ENCODE assay signal across 9 cellular contexts in the genomic region with DNA sequence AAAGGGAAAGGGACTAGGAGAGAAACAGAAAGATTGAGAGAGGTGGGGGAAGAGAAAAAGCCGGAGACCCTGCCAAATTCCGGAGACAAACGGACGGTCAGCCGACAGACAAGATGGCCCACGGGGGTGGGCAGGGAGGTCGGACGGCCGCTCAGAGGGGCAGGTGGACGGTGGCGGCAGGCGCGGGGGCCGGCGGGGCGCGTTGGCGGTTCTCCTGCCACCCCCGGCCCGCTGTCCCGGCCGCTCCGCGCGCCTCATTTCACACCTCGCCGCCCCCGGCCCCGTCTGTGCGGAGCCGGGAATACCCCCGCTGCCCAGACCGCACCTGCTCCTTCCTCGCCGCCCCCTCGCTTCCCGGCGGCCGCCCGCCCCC. TPM values are rescaled to one million over a fixed set of nuclear protein-coding genes. Genes with fewer than 3 reads are reported as not detected.
DNase-seq lines count a peak whose midpoint lies in the region; ATAC-seq and TF ChIP-seq lines count a peak whose summit lies in the region.
"Had no signal": no experiment of that assay in that cellular context is flagged by ENCODE, and none has a peak within 500 bp of the region (broad histone marks: within the 10 kb centered on the region; RNA-seq: fewer than 3 reads in every experiment).

No MANE protein-coding gene starts in this region.

- 4 to 8% methylated on average over 16 to 40 of the region's 40 CpGs for WGBS in aorta, 2 donors

- DNase-seq in right atrium auricular region (ENCODE audit: low spot score) (no peak), Right ventricle myocardium inferior (ENCODE audit: missing footprints) (no peak), ascending aorta (ENCODE audit: low spot score in 2 of 2) (no peak), mesothelial cell of epicardium (ENCODE audit: low spot score in 2 of 2, unreplicated experiment in 2 of 2) (no peak), aorta (peak in 1 of 2 donors; percentile 16), AG08396 (ENCODE audit: low spot score) (no peak), kidney tubule cell (ENCODE audit: low spot score) (no peak)
- DNase-seq: NCI-H345 had no signal

- no peak overlapping the region for H3K27ac Mint-ChIP-seq in mesothelial cell of epicardium

- no peak for TF ChIP-seq CTCF in right atrium auricular region (IDR thresholded peaks at IDR 0.05)
- no peak for TF ChIP-seq CTCF in ascending aorta (IDR thresholded peaks at IDR 0.05)
- no peak for TF ChIP-seq CTCF in mesothelial cell of epicardium (IDR thresholded peaks at IDR 0.05; ENCODE audit: unreplicated experiment)

- H3K27me3 Mint-ChIP-seq in mesothelial cell of epicardium (ENCODE audit: low read depth): peaks cover 47% of the 10 kb centered on the region

- no peak overlapping the region for H3K27ac ChIP-seq in right atrium auricular region
- H3K27ac ChIP-seq in ascending aorta: no peak overlapping the region
- no peak overlapping the region for H3K27ac ChIP-seq in aorta (ENCODE audit: low read depth in 1 of 2, low read length in 2 of 2)

- H3K27me3 ChIP-seq in right atrium auricular region (peaks cover 0 to 18% of the 10 kb centered on the region in 2 donors), ascending aorta (peaks cover 19% of the 10 kb centered on the region), aorta (ENCODE audit: control insufficient read depth in 1 of 2, insufficient read depth in 2 of 2, low read length in 1 of 2) (no peaks in the 10 kb centered on the region)

- H3K36me3 ChIP-seq in right atrium auricular region (no peaks in the 10 kb centered on the region), ascending aorta (no peaks in the 10 kb centered on the region), aorta (ENCODE audit: control insufficient read depth in 1 of 2, insufficient read depth in 2 of 2, low read length in 1 of 2) (no peaks in the 10 kb centered on the region)

- peaks cover 22% of the 10 kb centered on the region for H3K4me1 Mint-ChIP-seq in mesothelial cell of epicardium

- H3K4me1 ChIP-seq in right atrium auricular region (peaks cover 0 to 44% of the 10 kb centered on the region in 2 donors), ascending aorta (peaks cover 9 to 29% of the 10 kb centered on the region in 2 donors), aorta (ENCODE audit: control insufficient read depth in 1 of 2, insufficient read depth in 2 of 2, low read length in 2 of 2) (no peaks in the 10 kb centered on the region)

- intact Hi-C loops in Right ventricle myocardium inferior (cut with DNase I) (loop anchor here (5.0 kb wide), 1 partner anchor 40 kb away; no protein-coding TSS in a partner anchor), ascending aorta (cut with DNase I) (no loop called here), aorta (cut with DNase I) (no loop called here)

- no peaks in the 10 kb centered on the region for H3K36me3 Mint-ChIP-seq in mesothelial cell of epicardium

- H3K9me3 Mint-ChIP-seq in mesothelial cell of epicardium: no peaks in the 10 kb centered on the region

- ATAC-seq in Right ventricle myocardium inferior: no peak
- ATAC-seq in aorta (ENCODE audit: low FRiP score): no peak
- ATAC-seq in HG03108 (IDR thresholded peaks at IDR 0.05; ENCODE audit: unreplicated experiment): no peak

- H3K9me3 ChIP-seq in right atrium auricular region (no peaks in the 10 kb centered on the region), ascending aorta (no peaks in the 10 kb centered on the region), aorta (ENCODE audit: control insufficient read depth, low read length) (no peaks in the 10 kb centered on the region)

- H3K4me3 ChIP-seq in right atrium auricular region (peak overlapping the region; percentile 52 to 57), ascending aorta (peak overlapping the region; percentile 59 to 67), aorta (ENCODE audit: low read length in 2 of 2) (peak overlapping the region; percentile 21 to 53)

- peak overlapping the region; percentile 33 for H3K4me3 Mint-ChIP-seq in mesothelial cell of epicardium

RNA-seq across cellular contexts. Expression of a gene that starts 0.9 kb away (rescaled TPM):
- total RNA-seq in right atrium auricular region (1 to 10 TPM; 5.7 to 9.4 TPM), Right ventricle myocardium inferior (10.1 TPM), ascending aorta (7.6 TPM), mesothelial cell of epicardium (2.3 to 3.4 TPM (median 3.1 TPM) in 3 replicates), aorta (1 to 10 TPM in 1 of 2 donors, under 1 TPM in 1; 0.78 to 1.8 TPM)
- 10 to 100 TPM in 1 of 2 donors, 1 to 10 TPM in 1; 4.0 to 20.2 TPM for polyA plus RNA-seq in aorta

RNA-seq across cellular contexts. Expression of a gene that starts 13.3 kb away (rescaled TPM):
- total RNA-seq in right atrium auricular region (under 1 TPM; 0.59 to 0.94 TPM), Right ventricle myocardium inferior (1.9 TPM), ascending aorta (not detected), mesothelial cell of epicardium (0.18 to 0.27 TPM in 2 of 3 replicates, not detected in the other), aorta (not detected)
- polyA plus RNA-seq in aorta: 1 to 10 TPM; 2.3 TPM

RNA-seq across cellular contexts. Expression of a gene that starts 20.3 kb away (rescaled TPM):
- total RNA-seq in right atrium auricular region (100 to 1,000 TPM in 1 of 2 donors, 10 to 100 TPM in 1; 97.2 to 136 TPM), Right ventricle myocardium inferior (282 TPM), ascending aorta (not detected), mesothelial cell of epicardium (0.18 to 0.47 TPM (median 0.18 TPM) in 3 replicates), aorta (under 1 TPM; 0.18 to 0.39 TPM)
- 1 to 10 TPM; 1.4 to 5.0 TPM for polyA plus RNA-seq in aorta

RNA-seq across cellular contexts. Expression of a gene that starts 44.7 kb away (rescaled TPM):
- total RNA-seq in right atrium auricular region: 10 to 100 TPM in 1 of 2 donors, 1 to 10 TPM in 1; 4.8 to 13.2 TPM
- total RNA-seq in Right ventricle myocardium inferior: 9.4 TPM
- total RNA-seq in ascending aorta: 63.4 TPM
- total RNA-seq in mesothelial cell of epicardium: 74.4 to 82.5 TPM (median 80.5 TPM) in 3 replicates
- 10 to 100 TPM; 19.5 to 29.7 TPM for total RNA-seq in aorta
- polyA plus RNA-seq in aorta: 10 to 100 TPM in 1 of 2 donors, 1 to 10 TPM in 1; 6.9 to 16.9 TPM

RNA-seq across cellular contexts. Expression of a gene that starts 46.3 kb away (rescaled TPM):
- total RNA-seq in right atrium auricular region (1 to 10 TPM in 1 of 2 donors, under 1 TPM in 1; 0.74 to 2.6 TPM), Right ventricle myocardium inferior (0.84 TPM), ascending aorta (not detected), mesothelial cell of epicardium (3.1 to 5.1 TPM (median 4.4 TPM) in 3 replicates), aorta (1 to 10 TPM; 1.2 to 2.2 TPM)
- polyA plus RNA-seq in aorta: 1 to 10 TPM in 1 of 2 donors, not detected in 1; 1.3 TPM

Comparison
In these comparisons a context has a peak if more than half of its experiments do, and no peak if none do; other contexts are left out.
1. RNA of a gene that starts 20.3 kb away (total RNA-seq): 282 TPM in Right ventricle myocardium inferior (single experiment) and 97.2 to 136 TPM in right atrium auricular region; 0.18 to 0.39 TPM in aorta, 0.18 to 0.47 TPM in mesothelial cell of epicardium and not detected in ascending aorta (single experiment); every median in the first group is over 10 times any median in the second.
2. Peak in every context shown above with its lines, with median percentiles within 50 percentile points of each other: H3K4me3 ChIP-seq.